1 cellular context compared by ENCODE assay signal in the genomic region with DNA sequence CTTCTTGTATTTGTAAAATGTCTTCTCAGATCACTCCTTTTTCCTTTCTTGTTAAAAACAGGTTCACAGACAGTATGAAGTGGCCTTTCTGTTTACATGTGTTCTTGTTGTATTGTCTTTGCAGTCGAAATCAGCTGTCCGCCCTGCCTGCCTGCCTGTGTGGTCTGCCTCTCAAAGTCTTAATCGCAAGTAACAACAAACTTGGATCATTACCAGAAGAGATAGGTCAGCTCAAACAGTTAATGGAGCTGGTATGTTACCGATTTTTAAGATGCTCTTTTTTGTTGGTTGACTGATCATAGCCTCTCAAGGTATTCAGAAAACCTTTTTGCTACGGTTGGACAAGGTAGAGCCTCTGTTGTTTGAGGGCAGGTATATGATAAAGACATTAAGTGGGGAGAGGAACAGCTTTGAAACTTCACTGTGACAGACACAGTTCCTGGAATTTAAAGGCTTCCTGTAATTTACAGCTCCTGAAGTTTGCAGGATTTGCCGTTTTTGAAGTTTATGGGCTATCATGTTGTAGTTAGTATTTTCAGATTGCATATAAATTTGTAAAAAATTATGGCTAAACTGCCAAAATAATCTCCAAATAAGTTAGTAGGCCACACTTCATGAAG.
TF ChIP-seq lines count a peak whose summit lies in the region.

No MANE protein-coding gene starts in this region.

TF ChIP-seq in GM23338, 12 proteins besides CTCF, POLR2A, EP300 and RAD21:
- TF ChIP-seq REST (IDR thresholded peaks at IDR 0.05; ENCODE audit: unreplicated experiment): no peak
- TF ChIP-seq ZNF114 (CRISPR knock-in tag; IDR thresholded peaks at IDR 0.05): no peak
- TF ChIP-seq NANOG (IDR thresholded peaks at IDR 0.05; ENCODE audit: borderline replicate concordance): no peak
- no peak for TF ChIP-seq JUNB (IDR thresholded peaks at IDR 0.05; ENCODE audit: unreplicated experiment)
- TF ChIP-seq, protein P1, sequence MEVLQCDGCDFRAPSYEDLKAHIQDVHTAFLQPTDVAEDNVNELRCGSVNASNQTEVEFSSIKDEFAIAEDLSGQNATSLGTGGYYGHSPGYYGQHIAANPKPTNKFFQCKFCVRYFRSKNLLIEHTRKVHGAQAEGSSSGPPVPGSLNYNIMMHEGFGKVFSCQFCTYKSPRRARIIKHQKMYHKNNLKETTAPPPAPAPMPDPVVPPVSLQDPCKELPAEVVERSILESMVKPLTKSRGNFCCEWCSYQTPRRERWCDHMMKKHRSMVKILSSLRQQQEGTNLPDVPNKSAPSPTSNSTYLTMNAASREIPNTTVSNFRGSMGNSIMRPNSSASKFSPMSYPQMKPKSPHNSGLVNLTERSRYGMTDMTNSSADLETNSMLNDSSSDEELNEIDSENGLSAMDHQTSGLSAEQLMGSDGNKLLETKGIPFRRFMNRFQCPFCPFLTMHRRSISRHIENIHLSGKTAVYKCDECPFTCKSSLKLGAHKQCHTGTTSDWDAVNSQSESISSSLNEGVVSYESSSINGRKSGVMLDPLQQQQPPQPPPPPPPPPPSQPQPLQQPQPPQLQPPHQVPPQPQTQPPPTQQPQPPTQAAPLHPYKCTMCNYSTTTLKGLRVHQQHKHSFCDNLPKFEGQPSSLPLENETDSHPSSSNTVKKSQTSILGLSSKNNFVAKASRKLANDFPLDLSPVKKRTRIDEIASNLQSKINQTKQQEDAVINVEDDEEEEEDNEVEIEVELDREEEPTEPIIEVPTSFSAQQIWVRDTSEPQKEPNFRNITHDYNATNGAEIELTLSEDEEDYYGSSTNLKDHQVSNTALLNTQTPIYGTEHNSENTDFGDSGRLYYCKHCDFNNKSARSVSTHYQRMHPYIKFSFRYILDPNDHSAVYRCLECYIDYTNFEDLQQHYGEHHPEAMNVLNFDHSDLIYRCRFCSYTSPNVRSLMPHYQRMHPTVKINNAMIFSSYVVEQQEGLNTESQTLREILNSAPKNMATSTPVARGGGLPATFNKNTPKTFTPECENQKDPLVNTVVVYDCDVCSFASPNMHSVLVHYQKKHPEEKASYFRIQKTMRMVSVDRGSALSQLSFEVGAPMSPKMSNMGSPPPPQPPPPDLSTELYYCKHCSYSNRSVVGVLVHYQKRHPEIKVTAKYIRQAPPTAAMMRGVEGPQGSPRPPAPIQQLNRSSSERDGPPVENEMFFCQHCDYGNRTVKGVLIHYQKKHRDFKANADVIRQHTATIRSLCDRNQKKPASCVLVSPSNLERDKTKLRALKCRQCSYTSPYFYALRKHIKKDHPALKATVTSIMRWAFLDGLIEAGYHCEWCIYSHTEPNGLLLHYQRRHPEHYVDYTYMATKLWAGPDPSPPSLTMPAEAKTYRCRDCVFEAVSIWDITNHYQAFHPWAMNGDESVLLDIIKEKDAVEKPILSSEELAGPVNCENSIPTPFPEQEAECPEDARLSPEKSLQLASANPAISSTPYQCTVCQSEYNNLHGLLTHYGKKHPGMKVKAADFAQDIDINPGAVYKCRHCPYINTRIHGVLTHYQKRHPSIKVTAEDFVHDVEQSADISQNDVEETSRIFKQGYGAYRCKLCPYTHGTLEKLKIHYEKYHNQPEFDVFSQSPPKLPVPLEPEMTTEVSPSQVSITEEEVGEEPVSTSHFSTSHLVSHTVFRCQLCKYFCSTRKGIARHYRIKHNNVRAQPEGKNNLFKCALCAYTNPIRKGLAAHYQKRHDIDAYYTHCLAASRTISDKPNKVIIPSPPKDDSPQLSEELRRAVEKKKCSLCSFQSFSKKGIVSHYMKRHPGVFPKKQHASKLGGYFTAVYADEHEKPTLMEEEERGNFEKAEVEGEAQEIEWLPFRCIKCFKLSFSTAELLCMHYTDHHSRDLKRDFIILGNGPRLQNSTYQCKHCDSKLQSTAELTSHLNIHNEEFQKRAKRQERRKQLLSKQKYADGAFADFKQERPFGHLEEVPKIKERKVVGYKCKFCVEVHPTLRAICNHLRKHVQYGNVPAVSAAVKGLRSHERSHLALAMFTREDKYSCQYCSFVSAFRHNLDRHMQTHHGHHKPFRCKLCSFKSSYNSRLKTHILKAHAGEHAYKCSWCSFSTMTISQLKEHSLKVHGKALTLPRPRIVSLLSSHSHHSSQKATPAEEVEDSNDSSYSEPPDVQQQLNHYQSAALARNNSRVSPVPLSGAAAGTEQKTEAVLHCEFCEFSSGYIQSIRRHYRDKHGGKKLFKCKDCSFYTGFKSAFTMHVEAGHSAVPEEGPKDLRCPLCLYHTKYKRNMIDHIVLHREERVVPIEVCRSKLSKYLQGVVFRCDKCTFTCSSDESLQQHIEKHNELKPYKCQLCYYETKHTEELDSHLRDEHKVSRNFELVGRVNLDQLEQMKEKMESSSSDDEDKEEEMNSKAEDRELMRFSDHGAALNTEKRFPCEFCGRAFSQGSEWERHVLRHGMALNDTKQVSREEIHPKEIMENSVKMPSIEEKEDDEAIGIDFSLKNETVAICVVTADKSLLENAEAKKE (CRISPR knock-in tag; IDR thresholded peaks at IDR 0.05): no peak
- TF ChIP-seq EZH2phosphoT487 (IDR thresholded peaks at IDR 0.05; ENCODE audit: unreplicated experiment): no peak
- no peak for TF ChIP-seq EZH2 (IDR thresholded peaks at IDR 0.05; ENCODE audit: low read depth, unreplicated experiment)
- no peak for TF ChIP-seq STAT1 (IDR thresholded peaks at IDR 0.05; ENCODE audit: unreplicated experiment)
- TF ChIP-seq CREB1 (CRISPR knock-in tag; IDR thresholded peaks at IDR 0.05; ENCODE audit: low read depth): no peak
- TF ChIP-seq ETS1 (IDR thresholded peaks at IDR 0.05): no peak
- TF ChIP-seq ZNF331 (CRISPR knock-in tag; IDR thresholded peaks at IDR 0.05; ENCODE audit: low read depth): no peak
- no peak for TF ChIP-seq POLR2AphosphoS5 (IDR thresholded peaks at IDR 0.05; ENCODE audit: low read depth)
